Comparison of ENCODE assay signal across 23 cellular contexts in genomic region chr3:131282967-131283366, GRCh38.
DNase-seq lines count a peak whose midpoint lies in the region; ATAC-seq and TF ChIP-seq lines count a peak whose summit lies in the region.
"Had no signal": no experiment of that assay in that cellular context is flagged by ENCODE, and none has a peak within 500 bp of the region (broad histone marks: within the 10 kb centered on the region; RNA-seq: fewer than 3 reads in every experiment).

No MANE protein-coding gene starts in this region.

- H3K9me3 ChIP-seq in parathyroid adenoma (ENCODE audit: control insufficient read depth, low read length) = no peaks in the 10 kb centered on the region
- H3K9me3 ChIP-seq in skeletal muscle tissue (ENCODE audit: control insufficient read depth in 3 of 3, low read length in 3 of 3) = no peaks in the 10 kb centered on the region
- H3K9me3 ChIP-seq in colonic mucosa = no peaks in the 10 kb centered on the region
- H3K9me3 ChIP-seq: BE2C, BLaER1 had no signal

- H3K36me3 ChIP-seq in parathyroid adenoma (ENCODE audit: control insufficient read depth, insufficient read depth, low read length) (no peaks in the 10 kb centered on the region), skeletal muscle tissue (ENCODE audit: control insufficient read depth in 3 of 3, insufficient read depth in 3 of 3, low read length in 3 of 3) (no peaks in the 10 kb centered on the region), colonic mucosa (no peaks in the 10 kb centered on the region)
- H3K36me3 ChIP-seq: BE2C, BLaER1 had no signal

- no peak overlapping the region for H3K9ac ChIP-seq in parathyroid adenoma
- H3K9ac ChIP-seq in skeletal muscle tissue (ENCODE audit: low read depth in 1 of 3, low read length in 3 of 3) = no peak overlapping the region
- no peak overlapping the region for H3K9ac ChIP-seq in colonic mucosa (ENCODE audit: low read depth in 2 of 2, low read length in 2 of 2)
- H3K9ac ChIP-seq: BLaER1 had no signal

- no peak for DNase-seq in left ventricle myocardium superior
- no peak for DNase-seq in cardiac septum (ENCODE audit: low spot score)
- DNase-seq in colonic mucosa = no peak
- no peak for DNase-seq in NCI-H146 treated with DMSO at 0.1 percent for 48 hours (lab: John Stamatoyannopoulos, UW; ENCODE audit: unreplicated experiment)
- DNase-seq: 8988T; ACHN; BE2C; C1 segment of cervical spinal cord; CD4-positive, alpha-beta memory T cell; CD4-positive, CD25-positive, alpha-beta regulatory T cell; CD8-positive, alpha-beta memory T cell; COR-L47; DMS 273 treated with DMSO at 0.1 percent for 48 hours; DMS153; DMS53; DMS79; DND-41; EL; GDM1 had no signal

- intact Hi-C loops in left ventricle myocardium superior (cut with micrococcal nuclease) (no loop called here), cardiac septum (cut with DNase I) (no loop called here), colonic mucosa (cut with DNase I) (no loop called here)

- ATAC-seq in left ventricle myocardium superior = peak; percentile 59
- ATAC-seq: GM12878 had no signal

- H2AFZ ChIP-seq in parathyroid adenoma = no peak overlapping the region

- no peaks in the 10 kb centered on the region for H3K79me2 ChIP-seq in parathyroid adenoma

- TF ChIP-seq CTCF in parathyroid adenoma (IDR thresholded peaks at IDR 0.05) (no peak), colonic mucosa (IDR thresholded peaks at IDR 0.05) (no peak)

- H3K27me3 ChIP-seq in parathyroid adenoma (ENCODE audit: control insufficient read depth, insufficient read depth, low read length) = no peaks in the 10 kb centered on the region
- H3K27me3 ChIP-seq in skeletal muscle tissue (ENCODE audit: control insufficient read depth in 3 of 3, insufficient read depth in 3 of 3, low read length in 3 of 3) = no peaks in the 10 kb centered on the region
- H3K27me3 ChIP-seq in colonic mucosa = no peaks in the 10 kb centered on the region
- H3K27me3 ChIP-seq: BE2C, BLaER1 had no signal

- H3K4me1 ChIP-seq in parathyroid adenoma (peaks cover 35% of the 10 kb centered on the region), skeletal muscle tissue (ENCODE audit: control insufficient read depth in 3 of 3, insufficient read depth in 3 of 3, low read length in 3 of 3) (peaks cover 21 to 23% (median 22%) of the 10 kb centered on the region in 3 donors), colonic mucosa (no peaks in the 10 kb centered on the region)
- H3K4me1 ChIP-seq: BE2C, BLaER1 had no signal

- H3K4me3 ChIP-seq in parathyroid adenoma (ENCODE audit: low read depth, low read length) = no peak overlapping the region
- peak overlapping the region in 1 of 3 donors; percentile 16 for H3K4me3 ChIP-seq in skeletal muscle tissue (ENCODE audit: low read length in 3 of 3)
- H3K4me3 ChIP-seq in colonic mucosa = no peak overlapping the region
- H3K4me3 ChIP-seq: BLaER1, GM12878 had no signal

- no peak overlapping the region for H3K4me2 ChIP-seq in parathyroid adenoma (ENCODE audit: low read length)
- H3K4me2 ChIP-seq: BLaER1 had no signal

- H3K27ac ChIP-seq in parathyroid adenoma = peak overlapping the region; percentile 32
- H3K27ac ChIP-seq in skeletal muscle tissue (ENCODE audit: low read depth, low read length) = peak overlapping the region; percentile 78
- no peak overlapping the region for H3K27ac ChIP-seq in colonic mucosa
- H3K27ac ChIP-seq: BLaER1 had no signal
